In genomic region chr6:28351087-28351486, GRCh38 we compare ENCODE assay signal across 9 cellular contexts. TPM values are rescaled to one million over a fixed set of nuclear protein-coding genes. Genes with fewer than 3 reads are reported as not detected.
DNase-seq lines count a peak whose midpoint lies in the region; ATAC-seq and TF ChIP-seq lines count a peak whose summit lies in the region.
"Had no signal": no experiment of that assay in that cellular context is flagged by ENCODE, and none has a peak within 500 bp of the region (broad histone marks: within the 10 kb centered on the region; RNA-seq: fewer than 3 reads in every experiment).

No MANE protein-coding gene starts in this region.

- peaks cover 0 to 10% of the 10 kb centered on the region in 2 donors for H3K4me1 ChIP-seq in ascending aorta

- no TSS peak for BruUV-seq in MCF 10A (replicated peaks; lab: Mats Ljungman, UMichigan)

- no peaks in the 10 kb centered on the region for H3K27me3 ChIP-seq in HL-60 (ENCODE audit: insufficient read depth, poor library complexity, severe bottlenecking)
- no peaks in the 10 kb centered on the region for H3K27me3 ChIP-seq in ascending aorta

- H3K36me3 ChIP-seq in ascending aorta = no peaks in the 10 kb centered on the region

- H3K4me1 Mint-ChIP-seq in MCF 10A (ENCODE audit: insufficient read depth, unreplicated experiment) (peaks cover 12% of the 10 kb centered on the region), naive B cell (peaks cover 36 to 52% (median 42%) of the 10 kb centered on the region in 3 donors)

- intact Hi-C loops in MCF 10A (cut with micrococcal nuclease) (no loop called here), ascending aorta (cut with DNase I) (loop anchor here (2.0 to 10.0 kb wide), 2 partner anchors 84 to 1166 kb away; partner anchors contain the start of gene ZSCAN26)

- H3K4me3 Mint-ChIP-seq in MCF 10A (ENCODE audit: unreplicated experiment) (peak overlapping the region; percentile 99), naive B cell (peak overlapping the region in 6 of 8 donors; percentile 96 to 99 (median 98))

- ATAC-seq in naive B cell (ENCODE audit: low read depth in 2 of 2) = no peak

- H3K9me3 ChIP-seq in ascending aorta = no peaks in the 10 kb centered on the region

- peak; percentile 2 for DNase-seq in CD1c-positive myeloid dendritic cell (ENCODE audit: extremely low spot score)
- no peak for DNase-seq in HL-60 (ENCODE audit: low read depth in 1 of 2, low spot score in 1 of 2)
- DNase-seq in MCF 10A (ENCODE audit: unreplicated experiment) = no peak
- no peak for DNase-seq in naive B cell
- DNase-seq in ascending aorta (ENCODE audit: low spot score in 2 of 2) = no peak
- no peak for DNase-seq in kidney tubule cell (ENCODE audit: low spot score)
- no peak for DNase-seq in NCI-H446 treated with DMSO at 0.1 percent for 48 hours (lab: John Stamatoyannopoulos, UW)
- DNase-seq in DMS 273 treated with DMSO at 0.1 percent for 48 hours (lab: John Stamatoyannopoulos, UW) = no peak
- DNase-seq: NCI-H1436 treated with DMSO at 0.1 percent for 48 hours had no signal

- peaks cover 5% of the 10 kb centered on the region for H3K36me3 Mint-ChIP-seq in MCF 10A (ENCODE audit: insufficient read depth, unreplicated experiment)
- H3K36me3 Mint-ChIP-seq in naive B cell = no peaks in the 10 kb centered on the region

- H3K27ac ChIP-seq in HL-60 (replicated peaks) = peak overlapping the region; percentile 80
- H3K27ac ChIP-seq in ascending aorta = peak overlapping the region in 1 of 2 donors; percentile 2

- H3K4me3 ChIP-seq in HL-60 (replicated peaks; ENCODE audit: insufficient read depth, low read length) (no peak overlapping the region), ascending aorta (peak overlapping the region in 1 of 2 donors; percentile 90)

- H3K9me3 Mint-ChIP-seq in MCF 10A (ENCODE audit: unreplicated experiment) (no peaks in the 10 kb centered on the region), naive B cell (no peaks in the 10 kb centered on the region)

- H3K27me3 Mint-ChIP-seq in MCF 10A (ENCODE audit: insufficient read depth, unreplicated experiment) = peaks cover 18% of the 10 kb centered on the region
- peaks cover 0 to 15% (median 0%) of the 10 kb centered on the region in 3 donors for H3K27me3 Mint-ChIP-seq in naive B cell

- POLR2A ChIA-PET in MCF 10A (lab: Yijun Ruan, JAX) = interaction anchor here (0.6 to 7.6 kb wide), 9 partner anchors 15 to 467 kb away, joined by 3 to 110 read pairs (median 9); partner anchors contain the start of genes ZKSCAN4, ZKSCAN8, ZSCAN26 and ZSCAN31

- CTCF ChIA-PET in MCF 10A (lab: Yijun Ruan, JAX) = interaction anchor here (0.6 kb wide), 1 partner anchor 203 kb away, joined by 3 read pairs; no protein-coding TSS in a partner anchor

- no peak for TF ChIP-seq CTCF in HL-60 (IDR thresholded peaks at IDR 0.05; ENCODE audit: insufficient read depth, low read length)
- no peak for TF ChIP-seq CTCF in MCF 10A (IDR thresholded peaks at IDR 0.05; ENCODE audit: unreplicated experiment)
- TF ChIP-seq CTCF in ascending aorta (IDR thresholded peaks at IDR 0.05) = no peak

- H3K27ac Mint-ChIP-seq in MCF 10A (ENCODE audit: low read depth, unreplicated experiment) (no peak overlapping the region), naive B cell (peak overlapping the region in 3 of 6 donors; percentile 38 to 97 (median 91))

RNA-seq across cellular contexts. Expression of gene ZKSCAN3, which starts 1.3 kb away (rescaled TPM):
- total RNA-seq in MCF 10A (2022) = 2.7 and 3.7 TPM in 2 replicates
- 1 to 10 TPM in 5 of 6 donors, under 1 TPM in 1; 0.80 to 4.8 (median 3.4) TPM for polyA plus RNA-seq in naive B cell (ENCODE audit: low read depth in 6 of 6)
- total RNA-seq in ascending aorta = 0.21 TPM

RNA-seq across cellular contexts. Expression of gene ZSCAN31, which starts 15.1 kb away (rescaled TPM):
- 5.0 and 6.7 TPM in 2 replicates for total RNA-seq in MCF 10A (2022)
- polyA plus RNA-seq in naive B cell (ENCODE audit: low read depth in 6 of 6) = 1 to 10 TPM in 3 of 6 donors, under 1 TPM in 2, not detected in 1; 0.54 to 3.3 (median 1.5) TPM
- total RNA-seq in ascending aorta = 0.21 TPM

RNA-seq across cellular contexts. Expression of gene ZSCAN12, which starts 48.5 kb away (rescaled TPM):
- total RNA-seq in MCF 10A (2022) (4.4 and 5.3 TPM in 2 replicates), ascending aorta (5.3 TPM)
- 1 to 10 TPM; 2.3 to 6.3 (median 3.8) TPM for polyA plus RNA-seq in naive B cell (ENCODE audit: low read depth in 6 of 6)
